In genomic region chr3:171680690-171681416, GRCh38 we compare ENCODE assay signal across 15 cellular contexts.
A peak's percentile ranks its signal among the peaks of the same experiment; 100 is the strongest.
DNase-seq lines count a peak whose midpoint lies in the region; ATAC-seq and TF ChIP-seq lines count a peak whose summit lies in the region.
"Had no signal": no experiment of that assay in that cellular context is flagged by ENCODE, and none has a peak within 500 bp of the region (broad histone marks: within the 10 kb centered on the region; RNA-seq: fewer than 3 reads in every experiment).

No MANE protein-coding gene starts in this region.

- no peak for TF ChIP-seq POLR2A in spleen (IDR thresholded peaks at IDR 0.05)

- CTCF ChIA-PET in HEK293T (lab: Yijun Ruan, JAX): no interaction called here

- no peak for ATAC-seq in GM18870 (IDR thresholded peaks at IDR 0.05; ENCODE audit: unreplicated experiment)
- ATAC-seq: Panc1 had no signal

- TF ChIP-seq RAD21 in liver (IDR thresholded peaks at IDR 0.05): no peak

- no peak overlapping the region for H3K9ac ChIP-seq in liver (ENCODE audit: low read depth in 1 of 2, low read length in 2 of 2)
- H3K9ac ChIP-seq: SK-N-SH had no signal

- 36% methylated on average over 6 of the region's 6 CpGs for WGBS in liver
- WGBS in spleen, 5 donors: 65 to 86% (median 81%) methylated on average over 6 of the region's 6 CpGs

- intact Hi-C loops in spleen (cut with DNase I; ENCODE audit: low total_unique reads): no loop called here

- POLR2A ChIA-PET in HEK293T (lab: Yijun Ruan, JAX): no interaction called here

- TF ChIP-seq CTCF in liver (IDR thresholded peaks at IDR 0.05; ENCODE audit: low read depth, low read length, missing input control): no peak
- no peak for TF ChIP-seq CTCF in spleen (IDR thresholded peaks at IDR 0.05 in 8 of 11, conservative IDR thresholded peaks at IDR 0.05 in 3 of 11)
- no peak for TF ChIP-seq CTCF in WERI-Rb-1 (IDR thresholded peaks at IDR 0.05; ENCODE audit: low read depth, low read length)

- H3K4me3 ChIP-seq in liver (ENCODE audit: low read depth in 1 of 3, low read length in 3 of 3) (no peak overlapping the region), spleen (no peak overlapping the region), WERI-Rb-1 (ENCODE audit: low read depth, low read length) (no peak overlapping the region)

- H3K27ac ChIP-seq in liver (ENCODE audit: low read depth in 1 of 2, low read length in 2 of 2) (peak overlapping the region; percentile 47 to 50), spleen (peak overlapping the region in 5 of 8 donors; percentile 31 to 84 (median 55)), WERI-Rb-1 (no peak overlapping the region)

- H3K36me3 ChIP-seq in liver (ENCODE audit: control insufficient read depth in 4 of 4, insufficient read depth in 3 of 4, low read depth in 1 of 4, low read length in 3 of 4) (peaks cover 0 to 2% (median 0%) of the 10 kb centered on the region in 4 donors), spleen (peaks cover 0 to 29% (median 0%) of the 10 kb centered on the region in 6 donors), WERI-Rb-1 (no peaks in the 10 kb centered on the region)

- H3K27me3 ChIP-seq in liver (ENCODE audit: control insufficient read depth in 4 of 4, insufficient read depth in 4 of 4, low read length in 3 of 4) (no peaks in the 10 kb centered on the region), spleen (replicated peaks in 1 of 7) (no peaks in the 10 kb centered on the region), WERI-Rb-1 (ENCODE audit: insufficient read depth, low read depth, severe bottlenecking) (no peaks in the 10 kb centered on the region)

- H3K9me3 ChIP-seq in liver (ENCODE audit: control insufficient read depth in 4 of 4, low read length in 3 of 4) (no peaks in the 10 kb centered on the region), spleen (no peaks in the 10 kb centered on the region), WERI-Rb-1 (ENCODE audit: severe bottlenecking) (no peaks in the 10 kb centered on the region)
- H3K9me3 ChIP-seq: SK-N-SH had no signal

- no peak for DNase-seq in HEK293T (ENCODE audit: extremely low spot score)
- peak; percentile 63 for DNase-seq in NCI-H69 (lab: John Stamatoyannopoulos, UW)
- DNase-seq in spleen: no peak
- DNase-seq in DMS79 treated with DMSO at 0.1 percent for 48 hours (lab: John Stamatoyannopoulos, UW): no peak
- no peak for DNase-seq in WERI-Rb-1
- DNase-seq: AML-193; CD4-positive, CD25-positive, alpha-beta regulatory T cell; NCI-H1694 treated with DMSO at 0.1 percent for 48 hours; NCI-H446; NCI-H748 treated with DMSO at 0.1 percent for 48 hours; Right ventricle myocardium superior; SK-N-SH had no signal

- H3K4me1 ChIP-seq in liver (ENCODE audit: control insufficient read depth in 4 of 4, insufficient read depth in 4 of 4, low read length in 3 of 4): peaks cover 4 to 49% (median 43%) of the 10 kb centered on the region in 4 donors
- peaks cover 0 to 26% (median 1%) of the 10 kb centered on the region in 6 donors for H3K4me1 ChIP-seq in spleen

TF ChIP-seq in HEK293T, 16 proteins besides CTCF, POLR2A, EP300 and RAD21:
- no peak for TF ChIP-seq ELF4 (IDR thresholded peaks at IDR 0.05)
- TF ChIP-seq PKNOX1 (IDR thresholded peaks at IDR 0.05): peak; percentile 76

TF ChIP-seq in liver, 16 proteins besides CTCF, POLR2A, EP300 and RAD21:
- TF ChIP-seq NR2F2 (IDR thresholded peaks at IDR 0.05): peak; percentile 76
- TF ChIP-seq YY1 (IDR thresholded peaks at IDR 0.05): peak; percentile 48
- peak; percentile 57 to 64 for TF ChIP-seq HNF4A (conservative IDR thresholded peaks at IDR 0.05)
- TF ChIP-seq RXRA (IDR thresholded peaks at IDR 0.05): peak; percentile 63 to 84
- peak in 1 of 2 donors; percentile 36 for TF ChIP-seq JUND (IDR thresholded peaks at IDR 0.05)
- TF ChIP-seq REST (IDR thresholded peaks at IDR 0.05): no peak
- TF ChIP-seq ZBTB33 (IDR thresholded peaks at IDR 0.05): no peak
- TF ChIP-seq SP1 (IDR thresholded peaks at IDR 0.05): peak; percentile 14
- TF ChIP-seq MAX (IDR thresholded peaks at IDR 0.05): peak; percentile 20
